ENCODE assay signal across 10 cellular contexts in the genomic region with DNA sequence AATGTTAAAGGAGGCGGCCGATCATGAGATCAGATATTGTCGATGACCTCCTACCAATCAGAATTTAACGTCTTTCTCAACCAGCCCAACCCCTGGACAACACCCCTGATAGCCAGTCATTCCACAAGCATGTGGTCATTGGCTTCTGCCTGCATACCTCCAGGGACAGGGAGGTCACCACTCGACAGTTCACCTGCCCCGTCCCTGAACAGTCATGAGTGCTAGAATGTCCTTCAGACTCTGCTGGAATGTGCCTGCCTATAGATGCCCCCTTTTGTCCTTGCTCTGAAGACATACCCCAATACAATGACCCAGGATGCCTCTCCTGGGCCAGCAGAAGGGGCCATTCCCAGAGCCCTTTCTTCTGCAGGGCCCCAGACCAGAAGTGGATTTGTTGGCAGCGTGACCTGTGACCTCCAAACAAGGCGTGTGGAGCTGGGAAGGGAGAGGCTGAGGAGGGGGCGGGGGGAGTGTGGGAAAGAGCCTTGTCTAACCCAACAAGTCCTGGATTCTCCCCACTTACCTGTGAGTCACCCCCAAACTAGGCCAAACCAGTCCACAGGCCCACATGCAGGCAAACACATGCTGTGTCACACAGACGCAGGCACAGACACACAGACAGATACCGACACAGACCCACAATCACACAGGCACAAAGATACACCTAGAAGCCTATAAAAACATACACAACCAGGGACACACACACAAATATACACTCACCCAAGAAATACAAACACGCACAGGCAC. TPM values are rescaled to one million over a fixed set of nuclear protein-coding genes. Genes with fewer than 3 reads are reported as not detected.
DNase-seq lines count a peak whose midpoint lies in the region; ATAC-seq and TF ChIP-seq lines count a peak whose summit lies in the region.
"Had no signal": no experiment of that assay in that cellular context is flagged by ENCODE, and none has a peak within 500 bp of the region (broad histone marks: within the 10 kb centered on the region; RNA-seq: fewer than 3 reads in every experiment).

No MANE protein-coding gene starts in this region.

- no peak for TF ChIP-seq CTCF in Caco-2 (IDR thresholded peaks at IDR 0.05; ENCODE audit: insufficient read depth in 1 of 2, low read depth in 1 of 2, low read length in 1 of 2, severe bottlenecking in 1 of 2, unreplicated experiment in 1 of 2)

- peaks cover 55% of the 10 kb centered on the region for H3K36me3 Mint-ChIP-seq in Caco-2 (ENCODE audit: insufficient read depth, unreplicated experiment)
- H3K36me3 Mint-ChIP-seq: activated CD8-positive, alpha-beta memory T cell treated with anti-CD3 and anti-CD28 coated beads, Interleukin-2, amount 10 ng/mL, durations not matched to agents 7 days and 5 days had no signal

- CTCF ChIA-PET in Caco-2 (lab: Charles Lee), result interaction anchor here (0.6 to 0.7 kb wide), 2 partner anchors 12 to 459 kb away, joined by 3 read pairs; no protein-coding TSS in a partner anchor

- H3K4me3 Mint-ChIP-seq in Caco-2 (ENCODE audit: unreplicated experiment), result peak overlapping the region; percentile 79
- H3K4me3 Mint-ChIP-seq: activated CD8-positive, alpha-beta memory T cell treated with anti-CD3 and anti-CD28 coated beads, Interleukin-2, amount 10 ng/mL, durations not matched to agents 7 days and 5 days; central memory CD8-positive, alpha-beta T cell had no signal

- no peaks in the 10 kb centered on the region for H3K9me3 Mint-ChIP-seq in Caco-2 (ENCODE audit: unreplicated experiment)
- H3K9me3 Mint-ChIP-seq: central memory CD8-positive, alpha-beta T cell had no signal

- ATAC-seq in left colon (peak; percentile 45), GM19452 (IDR thresholded peaks at IDR 0.05; ENCODE audit: unreplicated experiment) (no peak)
- ATAC-seq: activated CD8-positive, alpha-beta memory T cell treated with anti-CD3 and anti-CD28 coated beads, Interleukin-2, amount 10 ng/mL, durations not matched to agents 7 days and 5 days had no signal

- DNase-seq in Caco-2, result peak; percentile 87 to 95
- DNase-seq in RPMI7951 (ENCODE audit: low read depth), result peak; percentile 33
- no peak for DNase-seq in left colon
- DNase-seq in SHP77 treated with DMSO at 0.1 percent for 48 hours (lab: John Stamatoyannopoulos, UW), result no peak
- no peak for DNase-seq in hypothalamus (lab: John Stamatoyannopoulos, UW)
- DNase-seq: activated CD8-positive, alpha-beta memory T cell treated with anti-CD3 and anti-CD28 coated beads, Interleukin-2, amount 10 ng/mL, durations not matched to agents 7 days and 5 days; NCI-H2029; pancreas had no signal

- intact Hi-C loops in Caco-2 (cut with micrococcal nuclease; ENCODE audit: unreplicated experiment), result loop anchor here (1.0 to 5.0 kb wide), 3 partner anchors 8 to 121 kb away; a partner anchor contains a TSS
- intact Hi-C loops in left colon (cut with DNase I, micrococcal nuclease), result no loop called here

- POLR2A ChIA-PET in Caco-2 (lab: Charles Lee), result interaction anchor here (0.5 to 2.8 kb wide), 3 partner anchors 7 to 67 kb away, joined by 3 to 25 read pairs (median 4); no protein-coding TSS in a partner anchor

- peaks cover 64% of the 10 kb centered on the region for H3K4me1 ChIP-seq in Caco-2
- H3K4me1 ChIP-seq: pancreas had no signal

- no peaks in the 10 kb centered on the region for H3K27me3 ChIP-seq in Caco-2 (replicated peaks; ENCODE audit: control insufficient read depth, insufficient read depth, low read length)
- H3K27me3 ChIP-seq: pancreas had no signal

- H3K9me3 ChIP-seq in Caco-2, result no peaks in the 10 kb centered on the region
- H3K9me3 ChIP-seq: pancreas had no signal

- H3K27me3 Mint-ChIP-seq in Caco-2 (ENCODE audit: insufficient read depth, unreplicated experiment), result no peaks in the 10 kb centered on the region
- H3K27me3 Mint-ChIP-seq: activated CD8-positive, alpha-beta memory T cell treated with anti-CD3 and anti-CD28 coated beads, Interleukin-2, amount 10 ng/mL, durations not matched to agents 7 days and 5 days; central memory CD8-positive, alpha-beta T cell had no signal

- BruUV-seq in Caco-2 (replicated peaks; lab: Mats Ljungman, UMichigan), result no TSS peak

- H3K4me1 Mint-ChIP-seq in Caco-2 (ENCODE audit: low read depth, unreplicated experiment), result peaks cover 24% of the 10 kb centered on the region

- no peaks in the 10 kb centered on the region for H3K36me3 ChIP-seq in Caco-2 (ENCODE audit: control insufficient read depth, insufficient read depth, low read length)
- H3K36me3 ChIP-seq: pancreas had no signal

- H3K27ac Mint-ChIP-seq in Caco-2 (ENCODE audit: unreplicated experiment), result peak overlapping the region; percentile 100
- H3K27ac Mint-ChIP-seq: activated CD8-positive, alpha-beta memory T cell treated with anti-CD3 and anti-CD28 coated beads, Interleukin-2, amount 10 ng/mL, durations not matched to agents 7 days and 5 days had no signal

- H3K4me3 ChIP-seq in Caco-2 (ENCODE audit: low read depth, low read length), result peak overlapping the region; percentile 54
- H3K4me3 ChIP-seq: pancreas had no signal

RNA-seq across cellular contexts. Expression of a gene that starts 2.2 kb away (rescaled TPM):
- total RNA-seq in Caco-2 (2022), result 63.3 and 66.1 TPM in 2 replicates
- not detected in 2 replicates for total RNA-seq in RPMI7951 (2014; rRNA removed; shearing (Covaris generic))
- 10 to 100 TPM; 21.5 to 69.3 TPM for total RNA-seq in left colon

RNA-seq across cellular contexts. Expression of a gene that starts 20.8 kb away (rescaled TPM):
- total RNA-seq in Caco-2 (2022) (not detected in 2 replicates), left colon (not detected)
- total RNA-seq in RPMI7951 (2014; rRNA removed; shearing (Covaris generic)), result not detected in 2 replicates

RNA-seq across cellular contexts. Expression of a gene that starts 34.0 kb away (rescaled TPM):
- total RNA-seq in Caco-2 (2022), result not detected in 2 replicates
- not detected in 2 replicates for total RNA-seq in RPMI7951 (2014; rRNA removed; shearing (Covaris generic))
- 10 to 100 TPM in 1 of 2 donors, 1 to 10 TPM in 1; 5.7 to 12.9 TPM for total RNA-seq in left colon

RNA-seq across cellular contexts. Expression of a gene that starts 45.3 kb away (rescaled TPM):
- 12.5 TPM in 2 replicates for total RNA-seq in Caco-2 (2022)
- 4.7 and 5.7 TPM in 2 replicates for total RNA-seq in RPMI7951 (2014; rRNA removed; shearing (Covaris generic))
- total RNA-seq in left colon, result 10 to 100 TPM in 1 of 2 donors, 1 to 10 TPM in 1; 10.0 to 13.4 TPM

RNA-seq across cellular contexts. Expression of a gene that starts 58.9 kb away (rescaled TPM):
- 5.7 TPM in 2 replicates for total RNA-seq in Caco-2 (2022)
- not detected in 2 replicates for total RNA-seq in RPMI7951 (2014; rRNA removed; shearing (Covaris generic))
- not detected for total RNA-seq in left colon
- total RNA-seq: activated CD8-positive, alpha-beta memory T cell treated with anti-CD3 and anti-CD28 coated beads, Interleukin-2, amount 10 ng/mL, durations not matched to agents 7 days and 5 days had no signal

Comparison
In these comparisons a context has a peak if more than half of its experiments do, and no peak if none do; other contexts are left out.
1. DNase-seq: peak in Caco-2 (2 of 2) and RPMI7951 (single experiment); none in left colon (0 of 2), SHP77 treated with DMSO at 0.1 percent for 48 hours (single experiment) and hypothalamus (0 of 51).
2. RNA of a gene that starts 2.2 kb away (total RNA-seq): 21.5 to 69.3 TPM in left colon and 63.3 to 66.1 TPM in Caco-2; not detected in RPMI7951; every median in the first group is over 10 times any median in the second.